ENCODE assay signal across 26 cellular contexts in genomic region chr7:155447603-155448002, GRCh38. TPM values are rescaled to one million over a fixed set of nuclear protein-coding genes. Genes with fewer than 3 reads are reported as not detected.
DNase-seq lines count a peak whose midpoint lies in the region; ATAC-seq, FAIRE-seq and TF ChIP-seq lines count a peak whose summit lies in the region.
"Had no signal": no experiment of that assay in that cellular context is flagged by ENCODE, and none has a peak within 500 bp of the region (broad histone marks: within the 10 kb centered on the region; RNA-seq: fewer than 3 reads in every experiment).

No MANE protein-coding gene starts in this region.

- in situ Hi-C loops in K562 (cut with MboI), result no loop called here

- no TSS peak for BruUV-seq in K562 (replicated peaks; lab: Mats Ljungman, UMichigan)

- H3K36me3 ChIP-seq in K562 (ENCODE audit: control insufficient read depth, insufficient read depth, low read length), result no peaks in the 10 kb centered on the region
- H3K36me3 ChIP-seq in neural progenitor cell, result no peaks in the 10 kb centered on the region
- H3K36me3 ChIP-seq: BE2C, HAP-1, MG63 had no signal

- H3F3A ChIP-seq in neural progenitor cell (ENCODE audit: low read depth), result peaks cover 18% of the 10 kb centered on the region

- FAIRE-seq in K562 (lab: Jason Lieb, UNC), result peak; percentile 11
- FAIRE-seq: A204.1 had no signal

- peaks cover 0 to 14% of the 10 kb centered on the region in 2 experiments; a peak in 1 of 5 replicates for H3K4me1 ChIP-seq in K562 (replicated peaks in 1 of 2; ENCODE audit: control insufficient read depth in 2 of 2, insufficient read depth in 2 of 2, low read length in 2 of 2)
- peaks cover 19% of the 10 kb centered on the region for H3K4me1 ChIP-seq in neural progenitor cell
- H3K4me1 ChIP-seq: BE2C, HAP-1 had no signal

- H3K27ac Mint-ChIP-seq in activated CD8-positive, alpha-beta memory T cell treated with anti-CD3 and anti-CD28 coated beads, Interleukin-2, amount 10 ng/mL, durations not matched to agents 7 days and 5 days, result peak overlapping the region; percentile 4
- no peak overlapping the region for H3K27ac Mint-ChIP-seq in neural progenitor cell

- H3K4me2 ChIP-seq in K562 (ENCODE audit: insufficient read depth, low read length) (no peak overlapping the region), neural progenitor cell (no peak overlapping the region)

- DNase-seq in activated CD8-positive, alpha-beta memory T cell treated with anti-CD3 and anti-CD28 coated beads, Interleukin-2, amount 10 ng/mL, durations not matched to agents 7 days and 5 days, result no peak
- DNase-seq in activated CD8-positive, alpha-beta memory T cell treated with anti-CD3 and anti-CD28 coated beads, Interleukin-2, amount 50 U/mL, for 4 hours, result no peak
- DNase-seq in K562 (ENCODE audit: extremely low read depth in 1 of 4, low spot score in 3 of 4) (no peak), neural progenitor cell (ENCODE audit: low spot score) (no peak), GM10248 (ENCODE audit: extremely low spot score) (no peak)
- DNase-seq in activated CD4-positive, alpha-beta T cell treated with anti-CD3 and anti-CD28 coated beads for 1 hour, result no peak
- no peak for DNase-seq in effector CD4-positive, alpha-beta T cell
- DNase-seq: BE2C; CD4-positive, CD25-positive, alpha-beta regulatory T cell; COR-L47; DMS153; GDM1; IMR-90; Kasumi-1; MG63; NCI-H1048; NCI-H1436; NCI-H1930; NCI-H226; NCI-H524; NCI-H82; RPMI8226 had no signal

- H2AFZ ChIP-seq in K562 (ENCODE audit: low read depth, low read length), result no peak overlapping the region
- no peak overlapping the region for H2AFZ ChIP-seq in neural progenitor cell (replicated peaks)

- H3K4me3 Mint-ChIP-seq in activated CD8-positive, alpha-beta memory T cell treated with anti-CD3 and anti-CD28 coated beads, Interleukin-2, amount 10 ng/mL, durations not matched to agents 7 days and 5 days, result no peak overlapping the region
- peak overlapping the region; percentile 82 for H3K4me3 Mint-ChIP-seq in neural progenitor cell

- H3K27ac ChIP-seq in K562 (ENCODE audit: extremely low read depth, low read depth, low read length) (no peak overlapping the region), neural progenitor cell (no peak overlapping the region)
- H3K27ac ChIP-seq: HL-60 had no signal

- H3K9ac ChIP-seq in K562 (ENCODE audit: insufficient read depth in 1 of 2, low read depth in 2 of 2, low read length in 2 of 2) (no peak overlapping the region), neural progenitor cell (no peak overlapping the region)

- peaks cover 74% of the 10 kb centered on the region for H3K27me3 Mint-ChIP-seq in activated CD8-positive, alpha-beta memory T cell treated with anti-CD3 and anti-CD28 coated beads, Interleukin-2, amount 10 ng/mL, durations not matched to agents 7 days and 5 days
- H3K27me3 Mint-ChIP-seq in neural progenitor cell (ENCODE audit: insufficient read depth, low read depth), result peaks cover 76% of the 10 kb centered on the region

- WGBS in K562 (ENCODE audit: insufficient coverage, low coverage, missing lambda C conversion rate), result 0% methylated on average over 2 of the region's 2 CpGs

- no peaks in the 10 kb centered on the region for H3K4me1 Mint-ChIP-seq in activated CD8-positive, alpha-beta memory T cell treated with anti-CD3 and anti-CD28 coated beads, Interleukin-2, amount 10 ng/mL, durations not matched to agents 7 days and 5 days
- peaks cover 33% of the 10 kb centered on the region for H3K4me1 Mint-ChIP-seq in neural progenitor cell

- no peaks in the 10 kb centered on the region for H3K36me3 Mint-ChIP-seq in activated CD8-positive, alpha-beta memory T cell treated with anti-CD3 and anti-CD28 coated beads, Interleukin-2, amount 10 ng/mL, durations not matched to agents 7 days and 5 days
- peaks cover 3% of the 10 kb centered on the region for H3K36me3 Mint-ChIP-seq in neural progenitor cell
- H3K36me3 Mint-ChIP-seq: CD4-positive, CD25-positive, alpha-beta regulatory T cell had no signal

- no peak for ATAC-seq in activated CD8-positive, alpha-beta memory T cell treated with anti-CD3 and anti-CD28 coated beads, Interleukin-2, amount 10 ng/mL, durations not matched to agents 7 days and 5 days
- no peak for ATAC-seq in K562

- POLR2A ChIA-PET in K562 (lab: Yijun Ruan, JAX) (interaction anchor here (0.6 to 0.8 kb wide), 3 partner anchors 18 to 594 kb away, joined by 3 to 4 read pairs (median 3); no protein-coding TSS in a partner anchor), GM10248 (lab: Yijun Ruan, JAX) (no interaction called here)

- peaks cover 13% of the 10 kb centered on the region for H4K20me1 ChIP-seq in K562 (replicated peaks; ENCODE audit: control insufficient read depth, insufficient read depth, low read length)
- H4K20me1 ChIP-seq in neural progenitor cell (ENCODE audit: low read depth), result peaks cover 61% of the 10 kb centered on the region

- H3K9me3 Mint-ChIP-seq in activated CD8-positive, alpha-beta memory T cell treated with anti-CD3 and anti-CD28 coated beads, Interleukin-2, amount 10 ng/mL, durations not matched to agents 7 days and 5 days (ENCODE audit: low read depth), result no peaks in the 10 kb centered on the region
- H3K9me3 Mint-ChIP-seq in neural progenitor cell, result peaks cover 4% of the 10 kb centered on the region
- H3K9me3 Mint-ChIP-seq: CD4-positive, CD25-positive, alpha-beta regulatory T cell had no signal

- no peaks in the 10 kb centered on the region for H3K79me2 ChIP-seq in K562 (ENCODE audit: control insufficient read depth, insufficient read depth, low read length)
- H3K79me2 ChIP-seq in neural progenitor cell (ENCODE audit: low read depth), result no peaks in the 10 kb centered on the region

- H3K9me1 ChIP-seq in K562 (ENCODE audit: control insufficient read depth, insufficient read depth, low read length), result no peaks in the 10 kb centered on the region

- no peak for TF ChIP-seq EP300 in K562 (IDR thresholded peaks at IDR 0.05; ENCODE audit: low read length)

- no peak overlapping the region for H3K4me3 ChIP-seq in K562
- no peak overlapping the region for H3K4me3 ChIP-seq in neural progenitor cell
- H3K4me3 ChIP-seq: HAP-1, MG63 had no signal

- TF ChIP-seq POLR2A in K562 (conservative IDR thresholded peaks at IDR 0.05), result no peak

- H3K27me3 ChIP-seq in K562 (ENCODE audit: control insufficient read depth in 2 of 2, insufficient read depth in 2 of 2, low read length in 2 of 2) (peaks cover 66 to 70% of the 10 kb centered on the region in 2 experiments), neural progenitor cell (peaks cover 100% of the 10 kb centered on the region)

- no peak for TF ChIP-seq RAD21 in K562 (CRISPR knock-in tag; conservative IDR thresholded peaks at IDR 0.05 in 1 of 2, IDR thresholded peaks at IDR 0.05 in 1 of 2)

- TF ChIP-seq CTCF in K562 (IDR thresholded peaks at IDR 0.05 in 2 of 3, conservative IDR thresholded peaks at IDR 0.05 in 1 of 3; ENCODE audit: insufficient read depth in 2 of 3, low read depth in 1 of 3, low read length in 3 of 3) (no peak), neural progenitor cell (IDR thresholded peaks at IDR 0.05) (no peak), GM10248 (IDR thresholded peaks at IDR 0.05; ENCODE audit: control extremely low read depth, extremely low read depth, low read depth, missing control alignments) (no peak)

- intact Hi-C loops in K562 (cut with micrococcal nuclease), result no loop called here

- CTCF ChIA-PET in activated CD8-positive, alpha-beta memory T cell treated with anti-CD3 and anti-CD28 coated beads, Interleukin-2, amount 10 ng/mL, durations not matched to agents 7 days and 5 days (lab: Charles Lee), result no interaction called here
- CTCF ChIA-PET in K562 (lab: Yijun Ruan, JAX; ENCODE audit: low intra/inter-chr PET ratio), result no interaction called here
- CTCF ChIA-PET in GM10248 (lab: Yijun Ruan, JAX), result no interaction called here

- H3K9me3 ChIP-seq in K562 (replicated peaks; ENCODE audit: control insufficient read depth, insufficient read depth, low read depth, low read length), result no peaks in the 10 kb centered on the region
- H3K9me3 ChIP-seq in neural progenitor cell (ENCODE audit: low read depth), result no peaks in the 10 kb centered on the region
- H3K9me3 ChIP-seq: BE2C, HAP-1, MG63 had no signal

TF ChIP-seq in K562, 482 proteins besides CTCF, POLR2A, EP300 and RAD21:
- TF ChIP-seq TFE3 (CRISPR knock-in tag; IDR thresholded peaks at IDR 0.05) (peak; percentile 69), CHD4 (IDR thresholded peaks at IDR 0.05; ENCODE audit: insufficient read depth, insufficient replicate concordance, low read depth, low read length, poor library complexity, severe bottlenecking) (no peak)
TF ChIP-seq in K562: peak in this region for 1.

RNA-seq across cellular contexts. Expression of gene EN2, which starts 10.3 kb away (rescaled TPM):
- not detected for total RNA-seq in activated CD8-positive, alpha-beta memory T cell treated with anti-CD3 and anti-CD28 coated beads, Interleukin-2, amount 10 ng/mL, durations not matched to agents 7 days and 5 days
- total RNA-seq in K562 (2011; cell fraction: chromatin; rRNA removed; ENCODE audit: low replicate concordance), result not detected in 2 replicates
- total RNA-seq in K562 (2011; cell fraction: nucleolus; rRNA removed), result not detected in 2 replicates
- total RNA-seq in K562 (2011; cell fraction: nucleoplasm; rRNA removed), result not detected in 2 replicates
- 0.08 TPM in 1 of 2 replicates, not detected in the other for total RNA-seq in K562 (2014; rRNA removed)
- total RNA-seq in K562 (2014; rRNA removed; fragmentation: Illumina TruSeq; extraction: Trizol), result not detected in 2 replicates
- not detected in 2 replicates for total RNA-seq in K562 (2015; rRNA removed; fragmentation: Illumina TruSeq; extraction: Trizol)
- total RNA-seq in K562 (2021), result 0.04 TPM in 1 of 2 replicates, not detected in the other
- not detected in 2 replicates for polyA plus RNA-seq in K562 (2011; rRNA removed)
- polyA plus RNA-seq in K562 (2011; cell fraction: cytosol; rRNA removed), result not detected in 2 replicates
- not detected in 2 replicates for polyA plus RNA-seq in K562 (2011; cell fraction: nucleus; rRNA removed)
- polyA plus RNA-seq in K562 (2012), result 0.07 and 0.09 TPM in 2 replicates
- 0.04 TPM in 1 of 2 replicates, not detected in the other for polyA plus RNA-seq in K562 (2014; fragmentation: Illumina TruSeq; extraction: Trizol)
- not detected for polyA plus RNA-seq in K562 (2014; fragmentation: Nextera tagmentation; extraction: Ambion mirVana)
- polyA plus RNA-seq in K562 (2014; rRNA removed), result 0.04 and 0.07 TPM in 2 replicates
- polyA minus RNA-seq in K562 (2011; rRNA and poly(A)+ RNA removed), result not detected in 2 replicates
- polyA minus RNA-seq in K562 (2011; cell fraction: cytosol; rRNA and poly(A)+ RNA removed), result not detected in 2 replicates
- polyA minus RNA-seq in K562 (2011; cell fraction: nucleus; rRNA and poly(A)+ RNA removed), result not detected in 2 replicates
- total RNA-seq in neural progenitor cell (ENCODE audit: low replicate concordance), result not detected in 2 replicates
- total RNA-seq: CD4-positive, CD25-positive, alpha-beta regulatory T cell; HT1080; IMR-90 had no signal
- polyA plus RNA-seq: CD4-positive, CD25-positive, alpha-beta regulatory T cell; IMR-90 had no signal
